24 cellular contexts compared by ENCODE assay signal in the genomic region with DNA sequence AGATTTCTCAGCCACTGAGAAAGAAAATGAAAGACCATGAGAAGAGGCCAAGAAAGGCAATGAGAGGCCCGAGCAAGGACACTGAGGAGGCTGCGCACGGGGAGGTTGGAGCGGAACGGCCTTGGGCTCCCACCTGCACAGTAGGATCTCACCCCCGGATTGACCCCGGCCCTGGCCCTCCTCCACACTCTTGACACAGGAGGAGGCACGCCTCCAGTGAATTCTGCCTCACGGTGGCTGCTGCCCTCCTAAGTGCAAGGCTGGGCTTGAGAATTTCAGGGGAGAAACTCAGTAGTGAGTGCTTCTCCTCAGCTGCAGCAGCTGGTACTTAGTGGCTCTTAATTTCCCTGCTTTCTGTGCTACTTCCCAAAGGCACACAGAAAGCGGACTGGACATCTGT. TPM values are rescaled to one million over a fixed set of nuclear protein-coding genes. Genes with fewer than 3 reads are reported as not detected.
"Had no signal": no experiment of that assay in that cellular context is flagged by ENCODE, and none has a peak within 500 bp of the region (broad histone marks: within the 10 kb centered on the region; RNA-seq: fewer than 3 reads in every experiment).

No MANE protein-coding gene starts in this region.

- H3K4me1 ChIP-seq: pancreas, SJSA1 had no signal

- H3K4me3 ChIP-seq: coronary artery, left lung, pancreas, sigmoid colon, SJSA1, spleen, thoracic aorta had no signal

- H3K27me3 ChIP-seq: left lung, pancreas, sigmoid colon, SJSA1, spleen had no signal

- H3K27ac Mint-ChIP-seq: activated B cell treated with CpG ODN at 0.5 μM for 24 hours; activated CD4-positive, alpha-beta memory T cell treated with anti-CD3 and anti-CD28 coated beads for 36 hours; activated naive CD4-positive, alpha-beta T cell treated with anti-CD3 and anti-CD28 coated beads, Interleukin-2, amount 50 U/mL, for 24 hours; mesothelial cell of epicardium; type B pancreatic cell had no signal

- H3K27ac ChIP-seq: coronary artery, pancreas, sigmoid colon, SJSA1, spleen, thoracic aorta had no signal

- H3K4me3 Mint-ChIP-seq: activated B cell treated with CpG ODN at 0.5 μM for 24 hours; activated CD4-positive, alpha-beta memory T cell treated with anti-CD3 and anti-CD28 coated beads for 36 hours; activated naive CD4-positive, alpha-beta T cell treated with anti-CD3 and anti-CD28 coated beads, Interleukin-2, amount 50 U/mL, for 24 hours; mesothelial cell of epicardium; nephron; type B pancreatic cell had no signal

- DNase-seq: activated B cell treated with CpG ODN at 0.5 μM for 24 hours; activated CD4-positive, alpha-beta memory T cell treated with anti-CD3 and anti-CD28 coated beads for 36 hours; activated CD4-positive, alpha-beta T cell treated with anti-CD3 and anti-CD28 coated beads for 4 hours; activated effector memory CD4-positive, alpha-beta T cell treated with Interleukin-2 at 50 U/mL for 16 hours; activated T-cell treated with anti-CD3 and anti-CD28 coated beads, Interleukin-2, amount 50 U/mL, for 48 hours; cerebellar nuclear complex; kidney; left lung; mammary epithelial cell; pancreas; sigmoid colon; spleen; stimulated activated CD4-positive, alpha-beta T cell treated with anti-CD3 and anti-CD28 coated beads, Interleukin-4, amount 100 ng/mL, for 1 hour; stimulated activated naive CD4-positive, alpha-beta T cell treated with Interleukin-2 at 50 U/mL for 16 hours; T1000 had no signal

- H3K9me3 Mint-ChIP-seq: activated B cell treated with CpG ODN at 0.5 μM for 24 hours; activated CD4-positive, alpha-beta memory T cell treated with anti-CD3 and anti-CD28 coated beads for 36 hours; activated naive CD4-positive, alpha-beta T cell treated with anti-CD3 and anti-CD28 coated beads, Interleukin-2, amount 50 U/mL, for 24 hours; mesothelial cell of epicardium; nephron; type B pancreatic cell had no signal

- H3K9me3 ChIP-seq: left lung, pancreas, sigmoid colon, SJSA1, spleen, thoracic aorta had no signal

- ATAC-seq: left lung, pancreas had no signal

- H3K27me3 Mint-ChIP-seq: activated B cell treated with CpG ODN at 0.5 μM for 24 hours; activated CD4-positive, alpha-beta memory T cell treated with anti-CD3 and anti-CD28 coated beads for 36 hours; activated naive CD4-positive, alpha-beta T cell treated with anti-CD3 and anti-CD28 coated beads, Interleukin-2, amount 50 U/mL, for 24 hours; type B pancreatic cell had no signal

RNA-seq across cellular contexts. Expression of a gene that starts 49.4 kb away (rescaled TPM):
- total RNA-seq: activated B cell treated with CpG ODN at 0.5 μM for 24 hours; astrocyte; mesothelial cell of epicardium; SJSA1; T-helper 1 cell treated with Interleukin-12 subunit alpha and Interleukin-12 subunit beta and Interleukin-4 antibody, amounts not matched to agents 30 ng/mL and 1 ng/mL, for 36 hours; thoracic aorta had no signal
